In genomic region chr15:73050561-73051297, GRCh38 we compare ENCODE assay signal across 8 cellular contexts. TPM values are rescaled to one million over a fixed set of nuclear protein-coding genes. Genes with fewer than 3 reads are reported as not detected.
DNase-seq lines count a peak whose midpoint lies in the region; ATAC-seq, FAIRE-seq and TF ChIP-seq lines count a peak whose summit lies in the region.

No MANE protein-coding gene starts in this region.

- H3K36me3 ChIP-seq in body of pancreas (replicated peaks in 1 of 2; ENCODE audit: insufficient read depth in 1 of 2, low read depth in 2 of 2) (no peaks in the 10 kb centered on the region), mesenchymal stem cell (ENCODE audit: control insufficient read depth in 1 of 2, insufficient read depth in 2 of 2, low read depth in 1 of 2, low read length in 2 of 2) (no peaks in the 10 kb centered on the region), tibial nerve (no peaks in the 10 kb centered on the region)

- H3K4me3 Mint-ChIP-seq in activated naive CD4-positive, alpha-beta T cell treated with anti-CD3 and anti-CD28 coated beads for 36 hours, result peak overlapping the region; percentile 64

- TF ChIP-seq POLR2A in body of pancreas (IDR thresholded peaks at IDR 0.05), result no peak
- TF ChIP-seq POLR2A in tibial nerve (IDR thresholded peaks at IDR 0.05), result no peak

- H2BK120ac ChIP-seq in mesenchymal stem cell (ENCODE audit: low read depth, low read length), result no peak overlapping the region

- H2AK5ac ChIP-seq in mesenchymal stem cell (ENCODE audit: low read length, severe bottlenecking), result no peak overlapping the region

- H2BK15ac ChIP-seq in mesenchymal stem cell (ENCODE audit: low read depth, poor library complexity, severe bottlenecking), result no peak overlapping the region

- H3K27me3 Mint-ChIP-seq in activated naive CD4-positive, alpha-beta T cell treated with anti-CD3 and anti-CD28 coated beads for 36 hours (ENCODE audit: low read depth), result peaks cover 8% of the 10 kb centered on the region

- CTCF ChIA-PET in activated naive CD4-positive, alpha-beta T cell treated with anti-CD3 and anti-CD28 coated beads for 36 hours (lab: Charles Lee), result interaction anchor here (2.6 kb wide), 1 partner anchor 329 kb away, joined by 6 read pairs; no protein-coding TSS in a partner anchor

- peak overlapping the region; percentile 91 to 99 (median 98) for H3K27ac ChIP-seq in body of pancreas
- H3K27ac ChIP-seq in mesenchymal stem cell (ENCODE audit: low read length, poor library complexity, severe bottlenecking), result no peak overlapping the region
- H3K27ac ChIP-seq in tibial nerve, result peak overlapping the region in 3 of 4 donors; percentile 88 to 91 (median 90)

- H3K4me1 ChIP-seq in body of pancreas (peaks cover 20% of the 10 kb centered on the region), mesenchymal stem cell (ENCODE audit: control insufficient read depth, insufficient read depth, low read depth, low read length) (no peaks in the 10 kb centered on the region), tibial nerve (peaks cover 0 to 34% (median 4%) of the 10 kb centered on the region in 4 donors)

- H2AFZ ChIP-seq in mesenchymal stem cell (ENCODE audit: low read depth, low read length), result no peak overlapping the region

- H3K79me1 ChIP-seq in mesenchymal stem cell (replicated peaks; ENCODE audit: low read length, poor library complexity, severe bottlenecking), result peaks cover 2% of the 10 kb centered on the region

- H4K91ac ChIP-seq in mesenchymal stem cell (ENCODE audit: low read length), result no peak overlapping the region

- H3K4me2 ChIP-seq in mesenchymal stem cell (ENCODE audit: low read length, poor library complexity, severe bottlenecking), result peak overlapping the region; percentile 51

- peak overlapping the region in 1 of 2 donors; percentile 50 for H3K4me3 ChIP-seq in body of pancreas
- peak overlapping the region in 1 of 2 experiments; percentile 81 for H3K4me3 ChIP-seq in mesenchymal stem cell (ENCODE audit: insufficient read depth in 1 of 2, low read depth in 1 of 2, low read length in 2 of 2)
- peak overlapping the region; percentile 63 to 90 (median 77) for H3K4me3 ChIP-seq in tibial nerve

- H3K4me1 Mint-ChIP-seq in activated naive CD4-positive, alpha-beta T cell treated with anti-CD3 and anti-CD28 coated beads for 36 hours (ENCODE audit: low read depth), result peaks cover 6% of the 10 kb centered on the region

- WGBS in body of pancreas, 2 donors, result 14 to 15% methylated on average over 10 of the region's 10 CpGs
- WGBS in mesenchymal stem cell, result 11% methylated on average over 4 of the region's 10 CpGs
- WGBS in tibial nerve, 2 donors, result 16 to 18% methylated on average over 10 of the region's 10 CpGs

- FAIRE-seq in GM19239 (lab: Jason Lieb, UNC), result no peak

- H3K14ac ChIP-seq in mesenchymal stem cell (ENCODE audit: low read length in 2 of 2), result no peak overlapping the region

- H3K18ac ChIP-seq in mesenchymal stem cell (ENCODE audit: low read depth in 1 of 2, low read length in 2 of 2), result no peak overlapping the region

- no peak for TF ChIP-seq EP300 in tibial nerve (IDR thresholded peaks at IDR 0.05)

- H3K9me3 Mint-ChIP-seq in activated naive CD4-positive, alpha-beta T cell treated with anti-CD3 and anti-CD28 coated beads for 36 hours, result no peaks in the 10 kb centered on the region

- no peak overlapping the region for H3K4ac ChIP-seq in mesenchymal stem cell (ENCODE audit: low read depth in 1 of 2, low read length in 2 of 2)

- no peak for ATAC-seq in body of pancreas
- ATAC-seq in GM19455 (IDR thresholded peaks at IDR 0.05; ENCODE audit: unreplicated experiment), result no peak
- no peak for ATAC-seq in GM21423 (IDR thresholded peaks at IDR 0.05; ENCODE audit: unreplicated experiment)

- no peaks in the 10 kb centered on the region for H3K9me3 ChIP-seq in body of pancreas
- H3K9me3 ChIP-seq in mesenchymal stem cell (ENCODE audit: control insufficient read depth, low read length), result no peaks in the 10 kb centered on the region
- no peaks in the 10 kb centered on the region for H3K9me3 ChIP-seq in tibial nerve

- no peak overlapping the region for H2BK5ac ChIP-seq in mesenchymal stem cell (ENCODE audit: low read depth, low read length, poor library complexity, severe bottlenecking)

- no peak overlapping the region for H4K8ac ChIP-seq in mesenchymal stem cell (ENCODE audit: low read length)

- no peaks in the 10 kb centered on the region for H3K27me3 ChIP-seq in body of pancreas
- peaks cover 0 to 16% of the 10 kb centered on the region in 2 experiments for H3K27me3 ChIP-seq in mesenchymal stem cell (ENCODE audit: control insufficient read depth in 1 of 2, insufficient read depth in 1 of 2, low read length in 2 of 2)
- no peaks in the 10 kb centered on the region for H3K27me3 ChIP-seq in tibial nerve

- no peaks in the 10 kb centered on the region for H3K36me3 Mint-ChIP-seq in activated naive CD4-positive, alpha-beta T cell treated with anti-CD3 and anti-CD28 coated beads for 36 hours (ENCODE audit: low read depth)

- no peak for DNase-seq in activated naive CD4-positive, alpha-beta T cell treated with anti-CD3 and anti-CD28 coated beads for 36 hours
- DNase-seq in activated naive CD4-positive, alpha-beta T cell (lab: John Stamatoyannopoulos, UW), result no peak
- DNase-seq in body of pancreas (no peak), mesenchymal stem cell (no peak), tibial nerve (ENCODE audit: low spot score in 2 of 2) (no peak), GM19239 (ENCODE audit: insufficient read length, low spot score) (no peak)

- intact Hi-C loops in activated naive CD4-positive, alpha-beta T cell treated with anti-CD3 and anti-CD28 coated beads for 36 hours (cut with micrococcal nuclease), result loop anchor here (1.0 to 10.0 kb wide), 4 partner anchors 192 to 582 kb away; partner anchors contain the start of genes ADPGK, ARIH1 and NPTN
- intact Hi-C loops in body of pancreas (cut with DNase I), result no loop called here

- H3K9ac ChIP-seq in mesenchymal stem cell (ENCODE audit: low read length), result peak overlapping the region; percentile 82

- H3K23ac ChIP-seq in mesenchymal stem cell (ENCODE audit: low read length in 2 of 2), result no peak overlapping the region

- no peak overlapping the region for H2BK12ac ChIP-seq in mesenchymal stem cell (ENCODE audit: low read length in 2 of 2)

- TF ChIP-seq CTCF in body of pancreas (IDR thresholded peaks at IDR 0.05), result no peak
- no peak for TF ChIP-seq CTCF in tibial nerve (IDR thresholded peaks at IDR 0.05)

- H3K27ac Mint-ChIP-seq in activated naive CD4-positive, alpha-beta T cell treated with anti-CD3 and anti-CD28 coated beads for 36 hours, result no peak overlapping the region

RNA-seq across cellular contexts. Expression of gene NEO1, which starts 1.5 kb away (rescaled TPM):
- total RNA-seq in activated naive CD4-positive, alpha-beta T cell treated with anti-CD3 and anti-CD28 coated beads for 36 hours, result 1 to 10 TPM; 4.3 to 4.4 TPM
- total RNA-seq in body of pancreas, result 10 to 100 TPM; 18.2 to 29.7 TPM
- polyA plus RNA-seq in mesenchymal stem cell (2013, experiment 1 of 2), result 90.4 TPM
- polyA plus RNA-seq in mesenchymal stem cell (2013, experiment 2 of 2), result 85.2 TPM
- 10 to 100 TPM; 18.6 to 48.3 (median 41.4) TPM for total RNA-seq in tibial nerve
